ENCODE assay signal across 1 cellular context in genomic region chr16:83901101-83901500, GRCh38.
TF ChIP-seq lines count a peak whose summit lies in the region.

No MANE protein-coding gene starts in this region.

TF ChIP-seq in GM12878, 131 proteins besides CTCF, POLR2A, EP300 and RAD21:
- TF ChIP-seq ZNF24 (IDR thresholded peaks at IDR 0.05) (no peak), PML (IDR thresholded peaks at IDR 0.05; ENCODE audit: low read length) (no peak), SMAD5 (IDR thresholded peaks at IDR 0.05; ENCODE audit: low read depth) (no peak), BACH1 (IDR thresholded peaks at IDR 0.05; ENCODE audit: borderline replicate concordance) (no peak), USF1 (IDR thresholded peaks at IDR 0.05; ENCODE audit: borderline replicate concordance, extremely low read length, insufficient read depth, low read depth, low read length) (no peak), IKZF1 (conservative IDR thresholded peaks at IDR 0.05) (no peak), EGR1 (IDR thresholded peaks at IDR 0.05; ENCODE audit: borderline replicate concordance in 1 of 2, low read depth in 2 of 2, low read length in 2 of 2) (no peak), TCF3 (IDR thresholded peaks at IDR 0.05; ENCODE audit: borderline replicate concordance, insufficient read depth, low read depth, low read length) (0 out of 2 replicates have a peak, but pooled peaks have one; percentile 34), SKIL (IDR thresholded peaks at IDR 0.05; ENCODE audit: low read depth, poor library complexity, severe bottlenecking) (no peak), ZNF687 (IDR thresholded peaks at IDR 0.05) (no peak), BCL3 (IDR thresholded peaks at IDR 0.05; ENCODE audit: borderline replicate concordance, insufficient read depth, low read depth, low read length, poor library complexity, severe bottlenecking) (peak; percentile 70), GABPA (IDR thresholded peaks at IDR 0.05; ENCODE audit: low read depth) (no peak), PBX3 (IDR thresholded peaks at IDR 0.05; ENCODE audit: insufficient replicate concordance, low read depth, low read length) (peak; percentile 20), CREB1 (IDR thresholded peaks at IDR 0.05; ENCODE audit: low read depth) (no peak), CEBPB (IDR thresholded peaks at IDR 0.05; ENCODE audit: borderline replicate concordance in 1 of 2, low read depth in 2 of 2, low read length in 2 of 2) (no peak)
TF ChIP-seq in GM12878: peak in this region for 3.
